In the genomic region with DNA sequence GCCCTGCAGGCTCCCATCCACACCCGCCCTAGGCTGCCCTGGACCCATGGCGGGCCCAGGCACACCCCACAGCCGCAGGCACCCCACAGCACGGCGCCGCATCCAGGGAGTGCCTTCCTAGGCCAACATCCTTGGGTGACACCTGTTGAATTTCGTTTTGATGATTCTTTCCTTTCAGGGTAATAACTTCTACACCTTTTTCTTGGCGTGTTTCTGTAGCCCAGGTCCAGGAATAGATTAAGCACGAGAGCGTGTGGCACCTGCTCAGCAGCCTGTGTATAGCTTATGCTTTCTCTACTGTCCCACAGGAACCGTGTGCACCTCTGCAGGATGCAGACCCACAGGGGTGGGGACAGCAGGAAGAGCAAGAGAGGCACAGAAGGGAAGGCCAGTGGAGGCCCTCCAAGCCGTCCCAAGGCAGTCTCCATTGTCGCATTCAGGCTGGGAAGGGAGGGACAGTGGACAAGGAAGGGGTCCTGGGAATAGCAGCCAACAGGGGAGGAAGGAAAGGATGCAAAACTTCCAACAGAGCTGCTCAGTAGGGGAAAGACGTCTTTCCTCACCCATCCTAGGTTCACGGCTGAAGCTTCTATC, we compare ENCODE assay signal across 23 cellular contexts.
A peak's percentile ranks its signal among the peaks of the same experiment; 100 is the strongest.
DNase-seq lines count a peak whose midpoint lies in the region; ATAC-seq, FAIRE-seq and TF ChIP-seq lines count a peak whose summit lies in the region.
"Had no signal": no experiment of that assay in that cellular context is flagged by ENCODE, and none has a peak within 500 bp of the region (broad histone marks: within the 10 kb centered on the region; RNA-seq: fewer than 3 reads in every experiment).

No MANE protein-coding gene starts in this region.

- no peak overlapping the region for H2BK120ac ChIP-seq in neuronal stem cell (ENCODE audit: low read depth, low read length)

- no peak overlapping the region for H3K14ac ChIP-seq in neuronal stem cell (ENCODE audit: low read length)

- H3K23ac ChIP-seq in neuronal stem cell (ENCODE audit: low read depth, low read length, poor library complexity): no peak overlapping the region

- H2AFZ ChIP-seq in GM23338 (0 out of 2 replicates have a peak overlapping the region, but pooled peaks have one; percentile 59), HepG2 (ENCODE audit: low read length) (no peak overlapping the region), neuronal stem cell (ENCODE audit: low read length) (no peak overlapping the region)

- intact Hi-C loops in HepG2 (cut with micrococcal nuclease; ENCODE audit: unreplicated experiment) (no loop called here), Caco-2 (cut with micrococcal nuclease; ENCODE audit: unreplicated experiment) (no loop called here)

- no peak overlapping the region for H3K4me2 ChIP-seq in GM23338
- H3K4me2 ChIP-seq in HepG2 (ENCODE audit: low read depth, low read length): no peak overlapping the region
- no peak overlapping the region for H3K4me2 ChIP-seq in neuronal stem cell (ENCODE audit: insufficient read depth, low read length, poor library complexity, severe bottlenecking)

- H3K36me3 ChIP-seq in GM23338 (ENCODE audit: insufficient read depth) (no peaks in the 10 kb centered on the region), HepG2 (replicated peaks in 1 of 2; ENCODE audit: control insufficient read depth in 1 of 2, insufficient read depth in 2 of 2, low read length in 2 of 2) (no peaks in the 10 kb centered on the region), neuronal stem cell (replicated peaks in 1 of 2; ENCODE audit: control insufficient read depth in 2 of 2, insufficient read depth in 2 of 2, low read length in 2 of 2) (no peaks in the 10 kb centered on the region), Caco-2 (ENCODE audit: control insufficient read depth, insufficient read depth, low read length) (no peaks in the 10 kb centered on the region)
- H3K36me3 ChIP-seq: BLaER1 treated with 17β-estradiol and CSF1 and Interleukin-3, amounts not matched to agents 10 nM and 100 nM had no signal

- POLR2A ChIA-PET in HepG2 (lab: Yijun Ruan, JAX) (no interaction called here), Caco-2 (lab: Charles Lee) (no interaction called here)

- H4K8ac ChIP-seq in neuronal stem cell (ENCODE audit: low read depth, low read length): no peak overlapping the region

- peaks cover 24% of the 10 kb centered on the region for H3K4me1 Mint-ChIP-seq in GM23338
- peaks cover 10 to 15% of the 10 kb centered on the region in 2 donors for H3K4me1 Mint-ChIP-seq in effector memory CD8-positive, alpha-beta T cell (ENCODE audit: low read depth in 2 of 2)
- H3K4me1 Mint-ChIP-seq in Caco-2 (ENCODE audit: low read depth, unreplicated experiment): no peaks in the 10 kb centered on the region

- TF ChIP-seq POLR2A in HepG2 (IDR thresholded peaks at IDR 0.05; ENCODE audit: insufficient read depth in 1 of 2, low read depth in 2 of 2, low read length in 2 of 2): no peak

- no peaks in the 10 kb centered on the region for H3K36me3 Mint-ChIP-seq in GM23338 (ENCODE audit: low read depth)
- peaks cover 3% of the 10 kb centered on the region for H3K36me3 Mint-ChIP-seq in effector memory CD8-positive, alpha-beta T cell (ENCODE audit: insufficient read depth)
- no peaks in the 10 kb centered on the region for H3K36me3 Mint-ChIP-seq in Caco-2 (ENCODE audit: insufficient read depth, unreplicated experiment)

- H2BK5ac ChIP-seq in neuronal stem cell (ENCODE audit: low read length): no peak overlapping the region

- H3K79me1 ChIP-seq in neuronal stem cell (ENCODE audit: low read depth, low read length): no peaks in the 10 kb centered on the region

- H2BK15ac ChIP-seq in neuronal stem cell (ENCODE audit: low read length): peak overlapping the region; percentile 10

- H3K27me3 Mint-ChIP-seq in GM23338 (ENCODE audit: insufficient read depth, low read depth, poor library complexity) (peaks cover 15% of the 10 kb centered on the region), Caco-2 (ENCODE audit: insufficient read depth, unreplicated experiment) (no peaks in the 10 kb centered on the region)
- H3K27me3 Mint-ChIP-seq in effector memory CD8-positive, alpha-beta T cell: peaks cover 51 to 67% of the 10 kb centered on the region in 2 donors

- TF ChIP-seq EP300 in HepG2 (IDR thresholded peaks at IDR 0.05; ENCODE audit: low read depth in 2 of 2, low read length in 2 of 2) (no peak), HepG2 (CRISPR knock-in tag; IDR thresholded peaks at IDR 0.05; ENCODE audit: borderline replicate concordance) (no peak)

- no peak for FAIRE-seq in HepG2 (lab: Jason Lieb, UNC)
- no peak for FAIRE-seq in HTR-8/SVneo (lab: Jason Lieb, UNC)
- FAIRE-seq: A204.1, G401.6, RCC 7860 had no signal

- no peaks in the 10 kb centered on the region; the same call in 1 of the 2 replicates for H3K9me2 ChIP-seq in GM23338 (ENCODE audit: insufficient read depth)

- CTCF ChIA-PET in HepG2 (lab: Yijun Ruan, JAX; ENCODE audit: low intra/inter-chr PET ratio, low total read pairs) (no interaction called here), Caco-2 (lab: Charles Lee) (no interaction called here)

- H3K27me3 ChIP-seq in GM23338 (ENCODE audit: insufficient read depth) (no peaks in the 10 kb centered on the region), HepG2 (ENCODE audit: control insufficient read depth in 1 of 2, insufficient read depth in 2 of 2, low read length in 2 of 2) (peaks cover 0 to 2% of the 10 kb centered on the region in 2 experiments; a peak in 1 of 5 replicates), neuronal stem cell (ENCODE audit: control insufficient read depth in 3 of 3, insufficient read depth in 3 of 3, low read depth in 1 of 3, low read length in 3 of 3) (no peaks in the 10 kb centered on the region), Caco-2 (replicated peaks; ENCODE audit: control insufficient read depth, insufficient read depth, low read length) (no peaks in the 10 kb centered on the region)

- H3K9me3 ChIP-seq in HepG2 (ENCODE audit: low read length) (no peaks in the 10 kb centered on the region), neuronal stem cell (replicated peaks in 1 of 2; ENCODE audit: control insufficient read depth in 2 of 2, insufficient read depth in 1 of 2, low read depth in 1 of 2, low read length in 2 of 2) (peaks cover 0 to 1% of the 10 kb centered on the region in 2 donors), Caco-2 (no peaks in the 10 kb centered on the region)
- H3K9me3 ChIP-seq: BLaER1 treated with 17β-estradiol and CSF1 and Interleukin-3, amounts not matched to agents 10 nM and 100 nM had no signal

- H3K4ac ChIP-seq in neuronal stem cell (ENCODE audit: low read length): no peak overlapping the region

- ATAC-seq in GM23338 (no peak), HepG2 (peak; percentile 17; the same call in 1 of the 3 replicates)
- no peak for ATAC-seq in effector memory CD8-positive, alpha-beta T cell (replicated peaks)
- ATAC-seq: HCT116 had no signal

- H3K4me3 ChIP-seq in GM23338 (no peak overlapping the region), coronary artery (no peak overlapping the region), HepG2 (replicated peaks in 1 of 3; ENCODE audit: insufficient read depth in 1 of 3, low read depth in 2 of 3, low read length in 3 of 3) (no peak overlapping the region), neuronal stem cell (ENCODE audit: low read length in 2 of 2) (no peak overlapping the region), Caco-2 (ENCODE audit: low read depth, low read length) (no peak overlapping the region)
- H3K4me3 ChIP-seq: BLaER1 treated with 17β-estradiol and CSF1 and Interleukin-3, amounts not matched to agents 10 nM and 100 nM; SK-N-MC had no signal

- 69% methylated on average over 13 of the region's 15 CpGs for WGBS in HepG2 (ENCODE audit: low lambda C conversion rate)
- WGBS in neuronal stem cell (ENCODE audit: extremely low coverage in 2 of 2, insufficient read length in 2 of 2, insufficient replicate concordance in 1 of 2), 2 donors: no CpG with 5 or more reads among the region's 15 CpGs

- H3K27ac ChIP-seq in GM23338 (ENCODE audit: low read depth) (no peak overlapping the region), coronary artery (no peak overlapping the region), HepG2 (ENCODE audit: extremely low read length, insufficient read depth, low read length) (no peak overlapping the region), neuronal stem cell (replicated peaks; ENCODE audit: low read length) (no peak overlapping the region)
- H3K27ac ChIP-seq: BLaER1 treated with 17β-estradiol and CSF1 and Interleukin-3, amounts not matched to agents 10 nM and 100 nM; SK-N-MC had no signal

- H3K4me1 ChIP-seq in GM23338 (ENCODE audit: insufficient read depth): peaks cover 4% of the 10 kb centered on the region; the same call in 1 of the 2 replicates
- H3K4me1 ChIP-seq in HepG2 (ENCODE audit: insufficient read depth, low read length): peaks cover 57% of the 10 kb centered on the region
- peaks cover 2 to 4% of the 10 kb centered on the region in 2 donors for H3K4me1 ChIP-seq in neuronal stem cell (ENCODE audit: control insufficient read depth in 2 of 2, insufficient read depth in 1 of 2, low read depth in 1 of 2, low read length in 2 of 2)
- H3K4me1 ChIP-seq in Caco-2: no peaks in the 10 kb centered on the region

- in situ Hi-C loops in HepG2 (cut with HindIII; ENCODE audit: extremely low pct_ligation_motif_present, low pct_unique_long_range_greater_than_20kb): no loop called here

- H3K79me2 ChIP-seq in GM23338 (replicated peaks; ENCODE audit: insufficient read depth): no peaks in the 10 kb centered on the region
- H3K79me2 ChIP-seq in HepG2 (ENCODE audit: insufficient read depth, low read length): no peaks in the 10 kb centered on the region

- DNase-seq in GM23338 (ENCODE audit: low spot score) (no peak), coronary artery (ENCODE audit: low spot score) (peak; percentile 47), HepG2 (ENCODE audit: low spot score) (no peak), neuronal stem cell (ENCODE audit: low spot score) (no peak), NCI-H748 treated with DMSO at 0.1 percent for 48 hours (lab: John Stamatoyannopoulos, UW) (no peak), Caco-2 (no peak), HTR-8/SVneo (ENCODE audit: insufficient read length, low spot score) (no peak)
- DNase-seq in effector memory CD8-positive, alpha-beta T cell: no peak
- DNase-seq: CD4-positive, alpha-beta T cell; GOT3; Karpas-422; NCI-H1092 treated with DMSO at 0.1 percent for 48 hours; NCI-H1436 treated with DMSO at 0.1 percent for 48 hours; NCI-H187 treated with DMSO at 0.1 percent for 48 hours; NCI-H524; NCI-H774; SIG-M5 had no signal

- no peak overlapping the region for H2BK12ac ChIP-seq in neuronal stem cell (ENCODE audit: low read length)

- H3K27ac Mint-ChIP-seq in GM23338 (no peak overlapping the region), Caco-2 (ENCODE audit: unreplicated experiment) (no peak overlapping the region)
- H3K27ac Mint-ChIP-seq in effector memory CD8-positive, alpha-beta T cell: no peak overlapping the region
- H3K27ac Mint-ChIP-seq: CD4-positive, alpha-beta T cell had no signal

- TF ChIP-seq CTCF in GM23338 (conservative IDR thresholded peaks at IDR 0.05; ENCODE audit: low read depth in 2 of 2) (no peak), coronary artery (IDR thresholded peaks at IDR 0.05) (no peak), HepG2 (CRISPR knock-in tag; IDR thresholded peaks at IDR 0.05) (no peak), Caco-2 (IDR thresholded peaks at IDR 0.05; ENCODE audit: insufficient read depth in 1 of 2, low read depth in 1 of 2, low read length in 1 of 2, severe bottlenecking in 1 of 2, unreplicated experiment in 1 of 2) (no peak)

- H3K9ac ChIP-seq in HepG2 (ENCODE audit: insufficient read depth, low read depth, low read length): no peak overlapping the region
- H3K9ac ChIP-seq in neuronal stem cell (ENCODE audit: low read depth, low read length, poor library complexity): peak overlapping the region; percentile 30
- H3K9ac ChIP-seq: BLaER1 treated with 17β-estradiol and CSF1 and Interleukin-3, amounts not matched to agents 10 nM and 100 nM had no signal

- H2AK5ac ChIP-seq in neuronal stem cell (ENCODE audit: low read depth, low read length): peak overlapping the region; percentile 72

- BruUV-seq in HepG2 (replicated peaks; lab: Mats Ljungman, UMichigan): no TSS peak
- no TSS peak for BruUV-seq in Caco-2 (replicated peaks; lab: Mats Ljungman, UMichigan)

- H4K20me1 ChIP-seq in GM23338 (replicated peaks; ENCODE audit: insufficient read depth) (no peaks in the 10 kb centered on the region), HepG2 (ENCODE audit: insufficient read depth, low read length) (no peaks in the 10 kb centered on the region)
- H4K20me1 ChIP-seq: BLaER1 treated with 17β-estradiol and CSF1 and Interleukin-3, amounts not matched to agents 10 nM and 100 nM had no signal

- peak overlapping the region; percentile 65 for H3K18ac ChIP-seq in neuronal stem cell (ENCODE audit: low read length)

- no peak overlapping the region for H4K91ac ChIP-seq in neuronal stem cell (ENCODE audit: low read depth, low read length, poor library complexity)

- H3K4me3 Mint-ChIP-seq in GM23338: no peak overlapping the region
- no peak overlapping the region for H3K4me3 Mint-ChIP-seq in effector memory CD8-positive, alpha-beta T cell
- H3K4me3 Mint-ChIP-seq in Caco-2 (ENCODE audit: unreplicated experiment): no peak overlapping the region
- H3K4me3 Mint-ChIP-seq: CD4-positive, alpha-beta T cell had no signal

- no peak for TF ChIP-seq RAD21 in HepG2 (CRISPR knock-in tag; IDR thresholded peaks at IDR 0.05)

- no peaks in the 10 kb centered on the region for H3F3A ChIP-seq in GM23338 (replicated peaks; ENCODE audit: low read depth)

- H3K9me3 Mint-ChIP-seq in GM23338 (no peaks in the 10 kb centered on the region; the same call in 2 of the 3 replicates), Caco-2 (ENCODE audit: unreplicated experiment) (no peaks in the 10 kb centered on the region)
- H3K9me3 Mint-ChIP-seq in effector memory CD8-positive, alpha-beta T cell: peaks cover 0 to 2% of the 10 kb centered on the region in 2 donors
- H3K9me3 Mint-ChIP-seq: CD4-positive, alpha-beta T cell had no signal
